ENCODE assay signal across 1 cellular context in genomic region chr5:59648949-59649921, GRCh38.
TF ChIP-seq lines count a peak whose summit lies in the region.

No MANE protein-coding gene starts in this region.

TF ChIP-seq in H1, 55 proteins besides CTCF, POLR2A, EP300 and RAD21 (continued from another document):
- no peak for TF ChIP-seq USF2 (IDR thresholded peaks at IDR 0.05; ENCODE audit: low read length)
- no peak for TF ChIP-seq BCL11A (IDR thresholded peaks at IDR 0.05; ENCODE audit: low read depth in 2 of 2, low read length in 2 of 2)
- no peak for TF ChIP-seq TAF1 (IDR thresholded peaks at IDR 0.05; ENCODE audit: low read depth, low read length)
- TF ChIP-seq EGR1 (IDR thresholded peaks at IDR 0.05; ENCODE audit: borderline replicate concordance, low read depth, low read length), result no peak
- no peak for TF ChIP-seq PHF8 (conservative IDR thresholded peaks at IDR 0.05; ENCODE audit: low read depth, low read length)
- TF ChIP-seq TAF7 (optimal IDR thresholded peaks at IDR 0.05; ENCODE audit: borderline replicate concordance, low read depth, low read length), result no peak
- no peak for TF ChIP-seq HDAC6 (IDR thresholded peaks at IDR 0.05; ENCODE audit: low read depth, low read length)
- no peak for TF ChIP-seq CBX5 (IDR thresholded peaks at IDR 0.05; ENCODE audit: low read depth, low read length)
- no peak for TF ChIP-seq CHD1 (IDR thresholded peaks at IDR 0.05; ENCODE audit: low read depth, low read length)
- no peak for TF ChIP-seq SIRT6 (IDR thresholded peaks at IDR 0.05; ENCODE audit: low read length)
- TF ChIP-seq HDAC2 (IDR thresholded peaks at IDR 0.05; ENCODE audit: borderline replicate concordance in 1 of 2, low read depth in 2 of 2, low read length in 2 of 2), result no peak
- TF ChIP-seq RFX5 (IDR thresholded peaks at IDR 0.05; ENCODE audit: borderline replicate concordance, low read depth, low read length), result no peak
- no peak for TF ChIP-seq JUND (IDR thresholded peaks at IDR 0.05; ENCODE audit: low read length)
